ENCODE assay signal across 8 cellular contexts in the genomic region with DNA sequence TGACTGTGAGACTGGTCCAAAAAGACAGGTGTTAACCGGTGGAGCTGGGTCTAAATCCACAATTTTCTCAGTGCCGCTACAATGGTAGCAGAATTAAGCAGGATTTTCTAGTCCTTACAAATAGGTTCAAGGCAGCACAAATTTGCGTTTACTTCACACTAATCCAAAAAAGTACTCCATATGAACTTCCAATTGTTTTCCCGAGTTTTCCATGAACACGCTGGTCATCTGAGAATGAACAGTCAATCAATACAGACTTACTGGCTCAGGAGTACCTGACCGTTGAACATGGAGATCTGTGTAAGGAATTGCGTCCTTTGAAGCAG. TPM values are rescaled to one million over a fixed set of nuclear protein-coding genes. Genes with fewer than 3 reads are reported as not detected.
DNase-seq lines count a peak whose midpoint lies in the region; ATAC-seq and TF ChIP-seq lines count a peak whose summit lies in the region.

No MANE protein-coding gene starts in this region.

- TF ChIP-seq CTCF in heart left ventricle (IDR thresholded peaks at IDR 0.05) (no peak), dorsolateral prefrontal cortex (IDR thresholded peaks at IDR 0.05 in 54 of 56, conservative IDR thresholded peaks at IDR 0.05 in 2 of 56; ENCODE audit: low read depth in 1 of 56, partially characterized antibody in 56 of 56) (no peak), vagina (IDR thresholded peaks at IDR 0.05) (no peak)

- H3K27me3 ChIP-seq in heart left ventricle (no peaks in the 10 kb centered on the region), dorsolateral prefrontal cortex (no peaks in the 10 kb centered on the region), muscle layer of colon (ENCODE audit: control insufficient read depth in 1 of 2, insufficient read depth in 2 of 2, low read length in 2 of 2) (no peaks in the 10 kb centered on the region), vagina (no peaks in the 10 kb centered on the region)

- H3K4me1 ChIP-seq in heart left ventricle (peaks cover 0 to 31% (median 14%) of the 10 kb centered on the region in 12 donors), muscle layer of colon (ENCODE audit: insufficient read depth, low read length) (peaks cover 9% of the 10 kb centered on the region), vagina (peaks cover 28% of the 10 kb centered on the region)

- peak overlapping the region; percentile 47 to 98 (median 72) for H3K4me3 ChIP-seq in heart left ventricle
- H3K4me3 ChIP-seq in dorsolateral prefrontal cortex: peak overlapping the region; percentile 49 to 84 (median 72)
- peak overlapping the region; percentile 66 to 68 for H3K4me3 ChIP-seq in muscle layer of colon (ENCODE audit: low read depth in 1 of 2, low read length in 2 of 2)
- peak overlapping the region; percentile 82 to 88 for H3K4me3 ChIP-seq in vagina

- no peak for DNase-seq in heart left ventricle
- no peak for DNase-seq in left cardiac atrium
- no peak for DNase-seq in dorsolateral prefrontal cortex
- DNase-seq in vagina (ENCODE audit: extremely low spot score in 2 of 2): no peak
- no peak for DNase-seq in NCI-H510A (lab: John Stamatoyannopoulos, UW)
- DNase-seq in DMS153 (lab: John Stamatoyannopoulos, UW): no peak

- ATAC-seq in heart left ventricle (no peak), left cardiac atrium (no peak), GM21717 (IDR thresholded peaks at IDR 0.05; ENCODE audit: unreplicated experiment) (no peak)

- H3K9me3 ChIP-seq in heart left ventricle (no peaks in the 10 kb centered on the region), muscle layer of colon (ENCODE audit: low read length) (no peaks in the 10 kb centered on the region), vagina (no peaks in the 10 kb centered on the region)

- H3K36me3 ChIP-seq in heart left ventricle (peaks cover 0 to 7% (median 0%) of the 10 kb centered on the region in 9 donors), muscle layer of colon (ENCODE audit: insufficient read depth, low read length) (no peaks in the 10 kb centered on the region), vagina (no peaks in the 10 kb centered on the region)

- peak overlapping the region; percentile 76 to 92 (median 87) for H3K27ac ChIP-seq in heart left ventricle
- H3K27ac ChIP-seq in dorsolateral prefrontal cortex: peak overlapping the region in 58 of 59 donors; percentile 49 to 95 (median 88)
- peak overlapping the region; percentile 82 for H3K27ac ChIP-seq in muscle layer of colon (ENCODE audit: low read depth, low read length)
- peak overlapping the region; percentile 88 for H3K27ac ChIP-seq in vagina

- peak overlapping the region; percentile 77 for H3K9ac ChIP-seq in muscle layer of colon (ENCODE audit: low read length)

- WGBS in heart left ventricle, 4 donors: 31 to 37% (median 31%) methylated on average over 7 of the region's 7 CpGs

- intact Hi-C loops in heart left ventricle (cut with DNase I) (loop anchor here in 5 of 10 donors (2.0 to 5.0 kb wide), 5 partner anchors 34 to 69 kb away; partner anchors contain the start of genes ZNF367 (in 4 of the 5) and HABP4 (in 1 of the 5)), left cardiac atrium (cut with DNase I) (no loop called here), dorsolateral prefrontal cortex (cut with DNase I) (loop anchor here in 1 of 2 donors (5.0 kb wide), 2 partner anchors 34 to 36 kb away; partner anchors contain the start of gene ZNF367), vagina (cut with DNase I) (no loop called here)

- TF ChIP-seq POLR2A in heart left ventricle (IDR thresholded peaks at IDR 0.05) (no peak), vagina (IDR thresholded peaks at IDR 0.05) (no peak)

RNA-seq across cellular contexts. Expression of gene SLC35D2, which starts 0.7 kb away (rescaled TPM):
- 10 to 100 TPM; 10.5 to 23.1 (median 15.9) TPM for total RNA-seq in heart left ventricle
- 10 to 100 TPM in 1 of 2 donors, 1 to 10 TPM in 1; 8.2 to 19.8 TPM for polyA plus RNA-seq in heart left ventricle
- total RNA-seq in left cardiac atrium: 10 to 100 TPM; 14.1 to 14.2 TPM
- total RNA-seq in dorsolateral prefrontal cortex: 10 to 100 TPM in 105 of 120 experiments, 1 to 10 TPM in 15; 5.6 to 99.0 (median 18.4) TPM
- total RNA-seq in vagina: 17.9 TPM

RNA-seq across cellular contexts. Expression of gene ZNF367, which starts 35.4 kb away (rescaled TPM):
- total RNA-seq in heart left ventricle: 1 to 10 TPM; 2.4 to 5.9 (median 3.2) TPM
- 1 to 10 TPM in 1 of 2 donors, under 1 TPM in 1; 0.91 to 4.4 TPM for polyA plus RNA-seq in heart left ventricle
- total RNA-seq in left cardiac atrium: 1 to 10 TPM; 2.2 to 3.1 TPM
- total RNA-seq in dorsolateral prefrontal cortex: 1 to 10 TPM in 116 of 120 experiments, under 1 TPM in 4; 0.69 to 9.8 (median 1.8) TPM
- 0.74 TPM for total RNA-seq in vagina
